Comparison of ENCODE assay signal across 21 cellular contexts in the genomic region with DNA sequence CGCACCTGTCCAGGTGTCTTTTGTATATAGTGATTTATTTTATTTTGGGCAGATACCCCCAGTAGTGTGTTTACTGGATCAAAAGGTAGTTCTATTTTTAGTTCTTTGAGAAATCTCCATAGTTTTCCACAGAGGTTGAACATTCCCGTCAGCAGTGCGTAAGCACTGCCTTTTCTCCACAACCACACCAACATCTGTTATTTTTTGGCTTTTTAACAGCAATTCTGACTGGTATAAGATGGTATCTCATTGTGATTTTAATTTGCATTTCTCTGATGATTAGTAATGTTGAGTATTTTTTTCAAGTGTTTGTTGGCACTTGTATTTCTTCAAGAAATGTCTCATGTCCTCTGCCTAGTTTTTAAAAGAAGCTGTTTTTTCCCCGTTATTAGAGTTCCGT.
"Had no signal": no experiment of that assay in that cellular context is flagged by ENCODE, and none has a peak within 500 bp of the region (broad histone marks: within the 10 kb centered on the region; RNA-seq: fewer than 3 reads in every experiment).

No MANE protein-coding gene starts in this region.

- H3K27ac ChIP-seq: coronary artery, dorsolateral prefrontal cortex, esophagus muscularis mucosa, gastrocnemius medialis, heart right ventricle, left lung, lower lobe of right lung had no signal

- H3K27me3 Mint-ChIP-seq: effector memory CD8-positive, alpha-beta T cell; naive thymus-derived CD4-positive, alpha-beta T cell had no signal

- H3K36me3 ChIP-seq: esophagus muscularis mucosa, heart right ventricle, left lung, lower lobe of right lung had no signal

- H3K4me1 ChIP-seq: esophagus muscularis mucosa, gastrocnemius medialis, heart right ventricle, left lung, lower lobe of right lung had no signal

- ATAC-seq: effector memory CD8-positive, alpha-beta T cell; gastrocnemius medialis; heart right ventricle; left cardiac atrium; left lung; left ventricle myocardium superior; lower lobe of right lung; naive thymus-derived CD4-positive, alpha-beta T cell had no signal

- H3K27me3 ChIP-seq: dorsolateral prefrontal cortex, esophagus muscularis mucosa, gastrocnemius medialis, heart right ventricle, left lung had no signal

- H3K4me3 Mint-ChIP-seq: effector memory CD8-positive, alpha-beta T cell; endodermal cell; naive thymus-derived CD4-positive, alpha-beta T cell had no signal

- H3K27ac Mint-ChIP-seq: endodermal cell; naive thymus-derived CD4-positive, alpha-beta T cell had no signal

- DNase-seq: dermis blood vessel endothelial cell; dorsolateral prefrontal cortex; effector CD8-positive, alpha-beta T cell; effector memory CD8-positive, alpha-beta T cell; endodermal cell; foreskin fibroblast; foreskin melanocyte; gastrocnemius medialis; glutamatergic neuron; head of caudate nucleus; heart right ventricle; hippocampal formation; left cardiac atrium; left lung; left ventricle myocardium superior; lower lobe of right lung; mesendoderm; midbrain; naive thymus-derived CD4-positive, alpha-beta T cell had no signal

- H3K4me1 Mint-ChIP-seq: endodermal cell had no signal

- H3K4me3 ChIP-seq: coronary artery, dorsolateral prefrontal cortex, esophagus muscularis mucosa, gastrocnemius medialis, heart right ventricle, left lung, lower lobe of right lung had no signal

- H3K9me3 ChIP-seq: esophagus muscularis mucosa, gastrocnemius medialis, lower lobe of right lung had no signal
